In genomic region chr2:143674055-143674454, GRCh38 we compare ENCODE assay signal across 22 cellular contexts.
"Had no signal": no experiment of that assay in that cellular context is flagged by ENCODE, and none has a peak within 500 bp of the region (broad histone marks: within the 10 kb centered on the region; RNA-seq: fewer than 3 reads in every experiment).

No MANE protein-coding gene starts in this region.

- H3K9me3 ChIP-seq: body of pancreas, neutrophil, pancreas, psoas muscle, right atrium auricular region, spleen, upper lobe of left lung had no signal

- H3K27me3 ChIP-seq: body of pancreas, neutrophil, pancreas, right atrium auricular region, spleen, upper lobe of left lung had no signal

- H3K4me3 Mint-ChIP-seq: activated B cell treated with CpG ODN at 0.5 μM for 24 hours; activated CD4-positive, alpha-beta memory T cell treated with anti-CD3 and anti-CD28 coated beads, Interleukin-2, amount 10 ng/mL, durations not matched to agents 7 days and 5 days; activated naive CD8-positive, alpha-beta T cell treated with anti-CD3 and anti-CD28 coated beads, Interleukin-2, amount 50 U/mL, for 24 hours; activated T-cell treated with anti-CD3 and anti-CD28 coated beads, Interleukin-2, amount 50 U/mL, for 4 hours; nephron had no signal

- H3K4me3 ChIP-seq: body of pancreas, pancreas, psoas muscle, right atrium auricular region, spleen, upper lobe of left lung had no signal

- DNase-seq: activated B cell treated with CpG ODN at 0.5 μM for 24 hours; activated CD4-positive, alpha-beta memory T cell treated with anti-CD3 and anti-CD28 coated beads, Interleukin-2, amount 10 ng/mL, durations not matched to agents 7 days and 5 days; activated CD4-positive, alpha-beta T cell treated with anti-CD3 and anti-CD28 coated beads for 4 hours; activated effector memory CD4-positive, alpha-beta T cell treated with Interleukin-2 at 50 U/mL for 16 hours; activated naive CD4-positive, alpha-beta T cell treated with anti-CD3 and anti-CD28 coated beads, Interleukin-2, amount 50 U/mL, for 16 hours; activated naive CD8-positive, alpha-beta T cell treated with anti-CD3 and anti-CD28 coated beads, Interleukin-2, amount 50 U/mL, for 24 hours; activated T-cell treated with anti-CD3 and anti-CD28 coated beads, Interleukin-2, amount 50 U/mL, for 4 hours; body of pancreas; foreskin fibroblast; left colon; mesenchymal stem cell; pancreas; psoas muscle; spleen; stimulated activated CD4-positive, alpha-beta T cell treated with anti-CD3 and anti-CD28 coated beads, Interleukin-4, amount 100 ng/mL, for 1 hour; stimulated activated naive CD4-positive, alpha-beta T cell; T1000; upper lobe of left lung had no signal

- H3K27ac ChIP-seq: body of pancreas, epithelial cell of prostate, neutrophil, pancreas, psoas muscle, right atrium auricular region, spleen, upper lobe of left lung had no signal

- H3K4me1 ChIP-seq: body of pancreas, psoas muscle, right atrium auricular region, spleen, upper lobe of left lung had no signal

- H3K27me3 Mint-ChIP-seq: activated B cell treated with CpG ODN at 0.5 μM for 24 hours; activated CD4-positive, alpha-beta memory T cell treated with anti-CD3 and anti-CD28 coated beads, Interleukin-2, amount 10 ng/mL, durations not matched to agents 7 days and 5 days; activated naive CD8-positive, alpha-beta T cell treated with anti-CD3 and anti-CD28 coated beads, Interleukin-2, amount 50 U/mL, for 24 hours had no signal

- ATAC-seq: activated naive CD8-positive, alpha-beta T cell treated with anti-CD3 and anti-CD28 coated beads, Interleukin-2, amount 50 U/mL, for 24 hours; body of pancreas; left colon; pancreas; psoas muscle had no signal

- H3K9me3 Mint-ChIP-seq: activated B cell treated with CpG ODN at 0.5 μM for 24 hours; activated CD4-positive, alpha-beta memory T cell treated with anti-CD3 and anti-CD28 coated beads, Interleukin-2, amount 10 ng/mL, durations not matched to agents 7 days and 5 days; activated T-cell treated with anti-CD3 and anti-CD28 coated beads, Interleukin-2, amount 50 U/mL, for 4 hours had no signal

- H3K4me1 Mint-ChIP-seq: activated CD4-positive, alpha-beta memory T cell treated with anti-CD3 and anti-CD28 coated beads, Interleukin-2, amount 10 ng/mL, durations not matched to agents 7 days and 5 days; nephron had no signal

- H3K36me3 ChIP-seq: pancreas, right atrium auricular region, upper lobe of left lung had no signal

- H3K27ac Mint-ChIP-seq: activated B cell treated with CpG ODN at 0.5 μM for 24 hours; activated CD4-positive, alpha-beta memory T cell treated with anti-CD3 and anti-CD28 coated beads, Interleukin-2, amount 10 ng/mL, durations not matched to agents 7 days and 5 days; activated naive CD8-positive, alpha-beta T cell treated with anti-CD3 and anti-CD28 coated beads, Interleukin-2, amount 50 U/mL, for 24 hours; nephron had no signal
